In the genomic region with DNA sequence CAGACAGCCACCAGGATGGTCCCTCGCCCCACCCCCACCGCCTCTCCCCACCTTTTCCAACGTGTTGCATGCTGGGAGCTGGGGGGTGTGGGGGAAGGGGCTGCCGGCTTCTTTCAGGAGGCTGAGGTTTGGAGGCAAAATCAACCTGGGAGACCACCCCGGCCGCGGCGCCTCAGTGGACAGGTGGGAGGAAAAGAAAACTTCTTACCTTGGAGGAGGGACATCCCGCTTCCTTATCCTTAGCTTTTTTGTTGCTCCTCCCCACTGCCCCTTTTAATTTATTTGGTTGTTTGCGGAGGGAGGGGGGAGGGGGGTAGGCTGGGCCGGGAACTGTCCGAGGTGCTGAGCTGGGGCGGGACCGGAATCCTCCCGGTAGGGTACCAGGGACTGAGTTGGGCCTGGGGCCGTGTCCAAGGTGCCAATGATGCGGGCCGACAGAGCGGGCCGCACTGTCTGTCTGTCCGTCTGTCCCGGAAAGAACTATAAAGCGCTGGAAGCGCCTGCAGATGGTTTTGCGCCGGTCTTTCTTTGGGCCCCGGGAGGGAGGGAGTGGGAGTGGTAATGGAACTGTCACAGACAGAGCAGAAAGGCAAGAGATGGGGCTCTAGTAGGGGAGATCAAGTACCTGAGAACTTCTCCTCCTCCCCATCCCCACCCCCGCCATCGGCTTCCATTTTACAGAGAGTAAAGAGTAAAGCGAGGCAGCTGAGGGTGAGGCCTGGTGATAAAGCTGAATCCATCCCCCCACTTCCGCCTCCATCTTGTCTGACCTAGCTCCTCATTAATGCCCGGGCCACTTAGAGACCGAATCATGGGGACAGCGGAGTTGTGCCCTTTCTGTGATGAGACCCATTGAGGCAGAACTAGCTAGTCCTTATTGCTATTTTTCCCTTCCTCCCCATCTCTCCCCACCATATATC, we compare ENCODE assay signal across 10 cellular contexts. TPM values are rescaled to one million over a fixed set of nuclear protein-coding genes. Genes with fewer than 3 reads are reported as not detected.
DNase-seq lines count a peak whose midpoint lies in the region; ATAC-seq and TF ChIP-seq lines count a peak whose summit lies in the region.
"Had no signal": no experiment of that assay in that cellular context is flagged by ENCODE, and none has a peak within 500 bp of the region (broad histone marks: within the 10 kb centered on the region; RNA-seq: fewer than 3 reads in every experiment).

No MANE protein-coding gene starts in this region.

- TF ChIP-seq POLR2A in stomach (IDR thresholded peaks at IDR 0.05), result no peak

- peaks cover 23% of the 10 kb centered on the region for H3K9me3 Mint-ChIP-seq in glutamatergic neuron (ENCODE audit: unreplicated experiment)
- no peaks in the 10 kb centered on the region for H3K9me3 Mint-ChIP-seq in activated T-helper 1 cell treated with anti-CD3 and anti-CD28 coated beads, Interleukin-12 subunit alpha, Interleukin-12 subunit beta, Interleukin-2, Interleukin-4 antibody, amounts not matched to agents 30 ng/mL and 10 ng/mL and 1 ng/mL, durations not matched to agents 14 hours and 24 hours and 36 hours

- WGBS in stomach, 5 donors, result 10 to 17% (median 13%) methylated on average over 30 to 34 of the region's 34 CpGs

- peak overlapping the region; percentile 100 for H3K4me3 Mint-ChIP-seq in glutamatergic neuron (ENCODE audit: unreplicated experiment)
- H3K4me3 Mint-ChIP-seq in activated T-helper 1 cell treated with anti-CD3 and anti-CD28 coated beads, Interleukin-12 subunit alpha, Interleukin-12 subunit beta, Interleukin-2, Interleukin-4 antibody, amounts not matched to agents 30 ng/mL and 10 ng/mL and 1 ng/mL, durations not matched to agents 14 hours and 24 hours and 36 hours, result no peak overlapping the region

- TF ChIP-seq CTCF in glutamatergic neuron (IDR thresholded peaks at IDR 0.05; ENCODE audit: partially characterized antibody, unreplicated experiment), result no peak
- no peak for TF ChIP-seq CTCF in stomach (IDR thresholded peaks at IDR 0.05)

- no peak for TF ChIP-seq EP300 in stomach (IDR thresholded peaks at IDR 0.05)

- peaks cover 21% of the 10 kb centered on the region for H3K27me3 Mint-ChIP-seq in glutamatergic neuron (ENCODE audit: unreplicated experiment)
- H3K27me3 Mint-ChIP-seq in activated T-helper 1 cell treated with anti-CD3 and anti-CD28 coated beads, Interleukin-12 subunit alpha, Interleukin-12 subunit beta, Interleukin-2, Interleukin-4 antibody, amounts not matched to agents 30 ng/mL and 10 ng/mL and 1 ng/mL, durations not matched to agents 14 hours and 24 hours and 36 hours (ENCODE audit: insufficient read depth), result peaks cover 47% of the 10 kb centered on the region

- H3K36me3 ChIP-seq in stomach, result no peaks in the 10 kb centered on the region
- H3K36me3 ChIP-seq: ovary had no signal

- H3K27ac ChIP-seq in stomach, result peak overlapping the region in 1 of 5 donors; percentile 37
- H3K27ac ChIP-seq: ovary had no signal

- H3K9me3 ChIP-seq in stomach, result peaks cover 0 to 8% (median 0%) of the 10 kb centered on the region in 4 donors

- peak; percentile 83 for DNase-seq in COLO668 (lab: John Stamatoyannopoulos, UW; ENCODE audit: unreplicated experiment)
- peak; percentile 67 for DNase-seq in ELF-1 (ENCODE audit: low read depth, low spot score)
- DNase-seq in NCI-H446 (lab: John Stamatoyannopoulos, UW), result peak; percentile 25 to 48
- peak; percentile 78 for DNase-seq in glutamatergic neuron
- DNase-seq in stomach, result no peak
- DNase-seq in activated T-helper 1 cell treated with anti-CD3 and anti-CD28 coated beads, Interleukin-12 subunit alpha, Interleukin-12 subunit beta, Interleukin-2, Interleukin-4 antibody, amounts not matched to agents 30 ng/mL and 10 ng/mL and 1 ng/mL, durations not matched to agents 14 hours and 24 hours and 36 hours (ENCODE audit: low spot score), result no peak
- DNase-seq: cortex of kidney had no signal

- peaks cover 44 to 98% (median 84%) of the 10 kb centered on the region in 3 donors for H3K27me3 ChIP-seq in stomach
- H3K27me3 ChIP-seq: ovary had no signal

- ATAC-seq in GM21528 (IDR thresholded peaks at IDR 0.05; ENCODE audit: low FRiP score, unreplicated experiment), result no peak
- no peak for ATAC-seq in HG03571 (IDR thresholded peaks at IDR 0.05; ENCODE audit: unreplicated experiment)

- no peak overlapping the region for H3K4me3 ChIP-seq in stomach
- H3K4me3 ChIP-seq: ovary had no signal

- H3K27ac Mint-ChIP-seq in glutamatergic neuron (ENCODE audit: unreplicated experiment), result peak overlapping the region; percentile 98
- no peak overlapping the region for H3K27ac Mint-ChIP-seq in activated T-helper 1 cell treated with anti-CD3 and anti-CD28 coated beads, Interleukin-12 subunit alpha, Interleukin-12 subunit beta, Interleukin-2, Interleukin-4 antibody, amounts not matched to agents 30 ng/mL and 10 ng/mL and 1 ng/mL, durations not matched to agents 14 hours and 24 hours and 36 hours

- intact Hi-C loops in stomach (cut with DNase I; ENCODE audit: low total_unique reads), result no loop called here
- intact Hi-C loops in activated T-helper 1 cell treated with anti-CD3 and anti-CD28 coated beads, Interleukin-12 subunit alpha, Interleukin-12 subunit beta, Interleukin-2, Interleukin-4 antibody, amounts not matched to agents 30 ng/mL and 10 ng/mL and 1 ng/mL, durations not matched to agents 14 hours and 24 hours and 36 hours (cut with micrococcal nuclease), result loop anchor here (1.0 to 5.0 kb wide), 3 partner anchors 18 to 85 kb away; no protein-coding TSS in a partner anchor

- H3K36me3 Mint-ChIP-seq in glutamatergic neuron (ENCODE audit: unreplicated experiment), result peaks cover 6% of the 10 kb centered on the region
- peaks cover 3% of the 10 kb centered on the region for H3K36me3 Mint-ChIP-seq in activated T-helper 1 cell treated with anti-CD3 and anti-CD28 coated beads, Interleukin-12 subunit alpha, Interleukin-12 subunit beta, Interleukin-2, Interleukin-4 antibody, amounts not matched to agents 30 ng/mL and 10 ng/mL and 1 ng/mL, durations not matched to agents 14 hours and 24 hours and 36 hours (ENCODE audit: low read depth)

- H3K4me1 Mint-ChIP-seq in glutamatergic neuron (ENCODE audit: low read depth, unreplicated experiment), result peaks cover 19% of the 10 kb centered on the region
- no peaks in the 10 kb centered on the region for H3K4me1 Mint-ChIP-seq in activated T-helper 1 cell treated with anti-CD3 and anti-CD28 coated beads, Interleukin-12 subunit alpha, Interleukin-12 subunit beta, Interleukin-2, Interleukin-4 antibody, amounts not matched to agents 30 ng/mL and 10 ng/mL and 1 ng/mL, durations not matched to agents 14 hours and 24 hours and 36 hours (ENCODE audit: low read depth)

- peaks cover 17 to 31% (median 30%) of the 10 kb centered on the region in 4 donors for H3K4me1 ChIP-seq in stomach

RNA-seq across cellular contexts. Expression of a gene that starts 2.4 kb away (rescaled TPM):
- total RNA-seq in glutamatergic neuron (ENCODE audit: unreplicated experiment) (46.1 TPM), stomach (under 1 TPM in 3 of 5 donors, not detected in 2; 0.37 to 0.58 (median 0.45) TPM)
- polyA plus RNA-seq in stomach, result under 1 TPM; 0.20 to 0.56 (median 0.46) TPM
- not detected in 2 replicates for total RNA-seq in activated T-helper 1 cell treated with anti-CD3 and anti-CD28 coated beads, Interleukin-12 subunit alpha, Interleukin-12 subunit beta, Interleukin-2, Interleukin-4 antibody, amounts not matched to agents 30 ng/mL and 10 ng/mL and 1 ng/mL, durations not matched to agents 14 hours and 24 hours and 36 hours
- total RNA-seq: ovary had no signal
- polyA plus RNA-seq: ovary had no signal

RNA-seq across cellular contexts. Expression of a gene that starts 23.1 kb away (rescaled TPM):
- not detected for total RNA-seq in glutamatergic neuron (ENCODE audit: unreplicated experiment)
- total RNA-seq in stomach, result 1 to 10 TPM in 1 of 5 donors, not detected in 4; 1.3 TPM
- polyA plus RNA-seq in stomach, result 1 to 10 TPM in 1 of 3 donors, under 1 TPM in 2; 0.28 to 6.4 (median 0.87) TPM
- not detected in 2 replicates for total RNA-seq in activated T-helper 1 cell treated with anti-CD3 and anti-CD28 coated beads, Interleukin-12 subunit alpha, Interleukin-12 subunit beta, Interleukin-2, Interleukin-4 antibody, amounts not matched to agents 30 ng/mL and 10 ng/mL and 1 ng/mL, durations not matched to agents 14 hours and 24 hours and 36 hours
- polyA plus RNA-seq: ovary had no signal

RNA-seq across cellular contexts. Expression of a gene that starts 31.3 kb away (rescaled TPM):
- total RNA-seq in glutamatergic neuron (ENCODE audit: unreplicated experiment) (0.49 TPM), stomach (1 to 10 TPM in 1 of 5 donors, not detected in 4; 2.8 TPM)
- 1 to 10 TPM; 1.2 to 7.5 (median 3.7) TPM for polyA plus RNA-seq in stomach
- 0.36 TPM in 1 of 2 replicates, not detected in the other for total RNA-seq in activated T-helper 1 cell treated with anti-CD3 and anti-CD28 coated beads, Interleukin-12 subunit alpha, Interleukin-12 subunit beta, Interleukin-2, Interleukin-4 antibody, amounts not matched to agents 30 ng/mL and 10 ng/mL and 1 ng/mL, durations not matched to agents 14 hours and 24 hours and 36 hours
- total RNA-seq: ovary had no signal
- polyA plus RNA-seq: ovary had no signal

Comparison
In these comparisons a context has a peak if more than half of its experiments do, and no peak if none do; other contexts are left out.
1. DNase-seq: peak in COLO668 (single experiment), ELF-1 (single experiment), NCI-H446 (2 of 2) and glutamatergic neuron (single experiment); none in stomach (single experiment) and activated T-helper 1 cell treated with anti-CD3 and anti-CD28 coated beads, Interleukin-12 subunit alpha, Interleukin-12 subunit beta, Interleukin-2, Interleukin-4 antibody, amounts not matched to agents 30 ng/mL and 10 ng/mL and 1 ng/mL, durations not matched to agents 14 hours and 24 hours and 36 hours (single experiment).
2. RNA of a gene that starts 2.4 kb away (total RNA-seq): 46.1 TPM in glutamatergic neuron (single experiment); 0.37 to 0.58 TPM in stomach and not detected in activated T-helper 1 cell treated with anti-CD3 and anti-CD28 coated beads, Interleukin-12 subunit alpha, Interleukin-12 subunit beta, Interleukin-2, Interleukin-4 antibody, amounts not matched to agents 30 ng/mL and 10 ng/mL and 1 ng/mL, durations not matched to agents 14 hours and 24 hours and 36 hours; every median in the first group is over 10 times any median in the second.